In the genomic region with DNA sequence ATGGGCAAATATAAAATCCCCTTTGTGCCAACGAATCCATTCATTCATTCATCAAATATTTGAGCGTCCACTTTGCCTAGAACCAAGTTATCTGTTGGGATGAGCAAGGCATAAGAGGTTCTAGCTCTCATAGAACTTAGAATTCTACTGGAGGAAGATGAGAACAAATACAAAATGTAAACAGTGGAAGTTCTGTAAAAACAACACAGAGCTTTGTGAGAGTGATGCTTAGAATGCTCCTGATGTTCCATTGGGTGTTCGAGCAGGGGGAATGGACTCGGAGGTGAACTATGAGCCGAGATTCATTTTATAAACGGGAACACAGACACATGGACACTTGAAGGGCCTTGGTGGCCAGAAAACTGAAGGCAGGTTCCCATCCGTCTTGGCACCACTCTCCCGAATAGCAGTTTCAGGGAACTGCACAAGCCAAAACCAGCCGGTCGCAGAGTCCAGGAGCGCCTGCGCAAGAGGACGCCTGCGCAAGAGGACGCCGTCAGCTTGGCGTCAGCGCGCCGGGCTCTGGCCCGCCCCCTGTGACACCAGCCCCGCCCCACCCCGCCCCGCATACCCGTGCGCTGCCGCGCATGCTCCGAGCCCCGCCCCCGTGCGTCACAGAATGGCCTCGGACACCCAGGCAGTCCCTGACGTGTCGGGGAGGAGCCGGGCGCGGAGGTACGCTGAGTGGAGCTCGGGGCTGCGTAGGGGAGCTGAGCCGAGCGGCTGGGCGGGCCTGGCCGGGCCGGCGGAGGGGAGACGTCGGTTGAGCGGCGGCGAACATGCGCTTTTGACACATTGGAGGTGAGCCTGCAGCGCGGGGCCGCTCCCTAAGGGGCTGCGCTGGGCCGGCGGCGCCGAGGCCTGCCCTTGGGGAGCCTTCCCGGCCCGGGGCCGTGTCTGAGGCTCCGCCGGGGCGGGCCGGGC, we compare ENCODE assay signal across 9 cellular contexts. TPM values are rescaled to one million over a fixed set of nuclear protein-coding genes. Genes with fewer than 3 reads are reported as not detected.
DNase-seq lines count a peak whose midpoint lies in the region; ATAC-seq, FAIRE-seq and TF ChIP-seq lines count a peak whose summit lies in the region.
"Had no signal": no experiment of that assay in that cellular context is flagged by ENCODE, and none has a peak within 500 bp of the region (broad histone marks: within the 10 kb centered on the region; RNA-seq: fewer than 3 reads in every experiment).

Gene NDEL1, plus strand, starts transcription at position 640 of the 924 bp plus-strand sequence. CDS start 8,388 bp downstream, outside the sequence.

- peak within 1 kb of the TSS; percentile 94 for H3K27ac ChIP-seq in keratinocyte (ENCODE audit: control insufficient read depth, insufficient read depth, low read length)

- peaks cover 2 to 3% of the 10 kb centered on the region in 2 experiments for H3K36me3 ChIP-seq in keratinocyte (ENCODE audit: control insufficient read depth in 2 of 2, extremely low read depth in 1 of 2, insufficient read depth in 2 of 2, low read length in 2 of 2)

- peaks cover 2% of the 10 kb centered on the region for H3K9me1 ChIP-seq in keratinocyte (ENCODE audit: control insufficient read depth, extremely low read depth, insufficient read depth, low read length)

- H3K4me1 ChIP-seq in keratinocyte (ENCODE audit: control insufficient read depth, extremely low read depth, insufficient read depth, low read length), result peaks cover 19% of the 10 kb centered on the region

- dilution Hi-C loops in keratinocyte (cut with MboI; ENCODE audit: extremely low pct_ligation_motif_present, low sequenced_read_pairs), result no loop called here

- no peaks in the 10 kb centered on the region for H3K27me3 ChIP-seq in keratinocyte (ENCODE audit: control insufficient read depth, extremely low read depth, insufficient read depth, low read length)

- peak within 1 kb of the TSS; percentile 93 for H3K4me2 ChIP-seq in keratinocyte (ENCODE audit: control insufficient read depth, extremely low read depth, insufficient read depth, low read depth, low read length)

- H3K79me2 ChIP-seq in keratinocyte (ENCODE audit: control insufficient read depth, insufficient read depth, low read length), result peaks cover 47% of the 10 kb centered on the region

- ATAC-seq in HG03439 (IDR thresholded peaks at IDR 0.05; ENCODE audit: unreplicated experiment), result peak; percentile 95

- H3K4me3 ChIP-seq in keratinocyte (ENCODE audit: control insufficient read depth in 2 of 3, extremely low read depth in 1 of 3, insufficient read depth in 2 of 3, low read depth in 1 of 3, low read length in 3 of 3), result peak within 1 kb of the TSS; percentile 95 to 96 (median 96)

- peak within 1 kb of the TSS; percentile 99 for H2AFZ ChIP-seq in keratinocyte (ENCODE audit: control insufficient read depth, low read length)

- H3K9me3 ChIP-seq in keratinocyte (ENCODE audit: control insufficient read depth, low read depth, low read length), result no peaks in the 10 kb centered on the region

- FAIRE-seq in keratinocyte (lab: Jason Lieb, UNC), result no peak
- FAIRE-seq: endometrium had no signal

- peaks cover 4% of the 10 kb centered on the region for H4K20me1 ChIP-seq in keratinocyte (ENCODE audit: control insufficient read depth, extremely low read depth, insufficient read depth, low read length)

- TF ChIP-seq CTCF in keratinocyte (optimal IDR thresholded peaks at IDR 0.05 in 1 of 3, IDR thresholded peaks at IDR 0.05 in 1 of 3, conservative IDR thresholded peaks at IDR 0.05 in 1 of 3; ENCODE audit: extremely low read depth in 1 of 3, insufficient read depth in 2 of 3, low read length in 3 of 3), result no peak

- peak; percentile 99 for DNase-seq in Ammon's horn (ENCODE audit: low spot score)
- DNase-seq in GM19238 (ENCODE audit: insufficient read length, low spot score), result peak; percentile 99
- peak; percentile 94 for DNase-seq in NCI-H510A (lab: John Stamatoyannopoulos, UW)
- DNase-seq in activated CD4-positive, alpha-beta T cell treated with anti-CD3 and anti-CD28 coated beads for 1 hour, result peak; percentile 99
- DNase-seq in cerebellar nuclear complex (lab: John Stamatoyannopoulos, UW), result peak; percentile 76 to 93
- DNase-seq in keratinocyte (ENCODE audit: low read depth, low spot score), result peak; percentile 86
- DNase-seq in stimulated activated CD4-positive, alpha-beta T cell treated with anti-CD3 and anti-CD28 coated beads, Interleukin-12 subunit alpha, Interleukin-12 subunit beta, amount 100 ng/mL, for 48 hours (ENCODE audit: low read depth in 2 of 3, low spot score in 1 of 3), result peak; percentile 97 to 99 (median 98)

- H3K9ac ChIP-seq in keratinocyte (ENCODE audit: control insufficient read depth, extremely low read depth, insufficient read depth, low read length), result peak within 1 kb of the TSS; percentile 96

RNA-seq across cellular contexts. Expression of gene NDEL1, which starts in this region (rescaled TPM):
- 65.4 to 77.4 TPM (median 76.8 TPM) in 3 replicates for polyA plus RNA-seq in keratinocyte
- 313 TPM for polyA plus RNA-seq in keratinocyte (2011; ENCODE audit: low read depth)
- 61.4 and 64.7 TPM in 2 replicates for polyA plus RNA-seq in keratinocyte (2011; cell fraction: cytosol; rRNA removed)
- polyA plus RNA-seq in keratinocyte (2011; cell fraction: nucleus; rRNA removed), result 129 and 132 TPM in 2 replicates
- 43.8 and 92.3 TPM in 2 replicates for polyA plus RNA-seq in keratinocyte (2012; ENCODE audit: low replicate concordance)
- 38.4 to 62.2 TPM (median 58.5 TPM) in 3 replicates for polyA minus RNA-seq in keratinocyte
- polyA minus RNA-seq in keratinocyte (2011; cell fraction: cytosol; rRNA and poly(A)+ RNA removed), result 41.4 TPM
- polyA minus RNA-seq in keratinocyte (2011; cell fraction: nucleus; rRNA and poly(A)+ RNA removed), result 57.6 and 98.0 TPM in 2 replicates

Comparison
In these comparisons a context has a peak if more than half of its experiments do, and no peak if none do; other contexts are left out.
1. Peak in every context shown above with its lines: DNase-seq, ATAC-seq, H3K4me3 ChIP-seq and H3K27ac ChIP-seq.